In the genomic region with DNA sequence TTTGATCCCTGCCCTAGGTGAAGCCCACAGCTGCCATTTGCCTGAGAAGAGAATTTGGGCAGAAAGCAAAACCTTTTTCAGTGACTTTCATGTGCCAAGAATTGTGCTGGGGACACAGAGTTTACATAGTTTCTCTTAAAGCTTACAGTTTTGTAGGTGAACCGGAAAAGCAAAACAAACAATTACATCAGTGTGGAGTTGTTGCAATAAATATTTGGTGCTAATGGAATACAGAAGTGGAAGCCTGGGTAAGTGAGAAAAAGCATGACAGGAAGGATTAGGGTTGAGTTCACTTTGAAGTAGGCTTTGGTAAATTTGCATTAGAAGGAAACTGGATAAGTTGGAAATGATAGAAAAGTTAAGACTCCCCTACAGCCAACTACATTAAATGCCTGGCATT, we compare ENCODE assay signal across 19 cellular contexts.
"Had no signal": no experiment of that assay in that cellular context is flagged by ENCODE, and none has a peak within 500 bp of the region (broad histone marks: within the 10 kb centered on the region; RNA-seq: fewer than 3 reads in every experiment).

No MANE protein-coding gene starts in this region.

- ATAC-seq: activated CD4-positive, alpha-beta T cell treated with anti-CD3 and anti-CD28 coated beads for 36 hours; activated CD8-positive, alpha-beta T cell treated with anti-CD3 and anti-CD28 coated beads, Interleukin-2, amount 10 ng/mL, durations not matched to agents 7 days and 5 days; activated T-helper 17 cell treated with anti-CD3 and anti-CD28 coated beads, Interleukin-2, amount 50 U/mL, for 72 hours; left cardiac atrium; naive thymus-derived CD4-positive, alpha-beta T cell; right cardiac atrium; stimulated activated naive B cell treated with anti-CD40 and anti-IgM and Interleukin-4, amounts not matched to agents 10 μg/mL and 1 μg/mL and 100 μg/mL, for 72 hours had no signal

- H3K9me3 ChIP-seq: neutrophil had no signal

- H3K4me1 ChIP-seq: spleen, tibial nerve had no signal

- H3K4me3 ChIP-seq: coronary artery, lung, spleen, tibial nerve had no signal

- H3K36me3 ChIP-seq: neutrophil, spleen, tibial nerve had no signal

- H3K27ac ChIP-seq: coronary artery, neutrophil, spleen, tibial nerve, VCaP had no signal

- H3K27me3 ChIP-seq: neutrophil, tibial nerve had no signal

- DNase-seq: activated CD4-positive, alpha-beta T cell treated with anti-CD3 and anti-CD28 coated beads for 36 hours; activated CD8-positive, alpha-beta T cell treated with anti-CD3 and anti-CD28 coated beads, Interleukin-2, amount 10 ng/mL, durations not matched to agents 7 days and 5 days; activated naive CD4-positive, alpha-beta T cell treated with anti-CD3 and anti-CD28 coated beads for 36 hours; central memory CD4-positive, alpha-beta T cell; effector CD4-positive, alpha-beta T cell; glutamatergic neuron; left cardiac atrium; naive thymus-derived CD4-positive, alpha-beta T cell; right cardiac atrium; spleen; stimulated activated CD4-positive, alpha-beta T cell treated with anti-CD3 and anti-CD28 coated beads, Interleukin-1b, Interleukin-23, amount 100 ng/mL, for 48 hours; stimulated activated naive B cell treated with anti-CD40 and anti-IgM and Interleukin-4, amounts not matched to agents 10 μg/mL and 1 μg/mL and 100 μg/mL, for 72 hours; T1000 had no signal
